In genomic region chr14:91048676-91049075, GRCh38 we compare ENCODE assay signal across 22 cellular contexts. TPM values are rescaled to one million over a fixed set of nuclear protein-coding genes. Genes with fewer than 3 reads are reported as not detected.
DNase-seq lines count a peak whose midpoint lies in the region; ATAC-seq and TF ChIP-seq lines count a peak whose summit lies in the region.
"Had no signal": no experiment of that assay in that cellular context is flagged by ENCODE, and none has a peak within 500 bp of the region (broad histone marks: within the 10 kb centered on the region; RNA-seq: fewer than 3 reads in every experiment).

No MANE protein-coding gene starts in this region.

- H3K4me1 ChIP-seq in Loucy (ENCODE audit: insufficient read depth, low read length, poor library complexity, severe bottlenecking): peaks cover 39% of the 10 kb centered on the region
- peaks cover 0 to 5% (median 0%) of the 10 kb centered on the region in 12 donors for H3K4me1 ChIP-seq in heart left ventricle
- H3K4me1 ChIP-seq: BE2C, SJSA1 had no signal

- DNase-seq in mesothelial cell of epicardium (ENCODE audit: low spot score in 2 of 2, unreplicated experiment in 2 of 2): no peak
- DNase-seq in stimulated activated naive B cell treated with anti-CD40 and anti-IgM and Interleukin-4, amounts not matched to agents 10 μg/mL and 1 μg/mL and 100 μg/mL, for 72 hours: no peak
- no peak for DNase-seq in heart left ventricle
- DNase-seq in activated CD8-positive, alpha-beta T cell treated with anti-CD3 and anti-CD28 coated beads, Interleukin-2, amount 10 ng/mL, durations not matched to agents 7 days and 5 days: no peak
- DNase-seq in stimulated activated CD4-positive, alpha-beta T cell treated with anti-CD3 and anti-CD28 coated beads, Interleukin-2, amount 100 ng/mL, for 24 hours: no peak
- DNase-seq: BE2C, HCEC 1CT, IMR-90, NCI-H1092, NCI-H1417 treated with DMSO at 0.1 percent for 48 hours, NCI-H1694 treated with DMSO at 0.1 percent for 48 hours, NCI-H2081, NCI-H524 treated with DMSO at 0.1 percent for 48 hours, NCI-H774, Right ventricle myocardium superior, RPMI8226, T-cell had no signal

- no peaks in the 10 kb centered on the region for H3K36me3 Mint-ChIP-seq in activated T-helper 17 cell treated with anti-CD3 and anti-CD28 coated beads, Interleukin-2, amount 50 U/mL, for 72 hours (ENCODE audit: low read depth)
- H3K36me3 Mint-ChIP-seq in mesothelial cell of epicardium: no peaks in the 10 kb centered on the region
- no peaks in the 10 kb centered on the region for H3K36me3 Mint-ChIP-seq in stimulated activated naive B cell treated with anti-CD40 and anti-IgM and Interleukin-4, amounts not matched to agents 10 μg/mL and 1 μg/mL and 100 μg/mL, for 72 hours
- peaks cover 28% of the 10 kb centered on the region for H3K36me3 Mint-ChIP-seq in activated CD8-positive, alpha-beta T cell treated with anti-CD3 and anti-CD28 coated beads, Interleukin-2, amount 10 ng/mL, durations not matched to agents 7 days and 5 days (ENCODE audit: low read depth)
- H3K36me3 Mint-ChIP-seq: CD14-positive monocyte had no signal

- H3F3A ChIP-seq in Loucy (ENCODE audit: low read depth): no peaks in the 10 kb centered on the region

- H3K79me2 ChIP-seq in Loucy (ENCODE audit: insufficient read depth, low read length): peaks cover 99% of the 10 kb centered on the region

- no peaks in the 10 kb centered on the region for H3K9me2 ChIP-seq in Loucy (replicated peaks; ENCODE audit: low read depth, low read length)

- H3K9ac ChIP-seq in Loucy (ENCODE audit: low read depth, low read length, poor library complexity, severe bottlenecking): no peak overlapping the region
- H3K9ac ChIP-seq: KMS-11 had no signal

- H3K4me2 ChIP-seq in Loucy (ENCODE audit: low read depth, low read length, poor library complexity, severe bottlenecking): peak overlapping the region; percentile 5
- H3K4me2 ChIP-seq: KMS-11 had no signal

- H3K36me3 ChIP-seq in Loucy (ENCODE audit: insufficient read depth, low read length) (no peaks in the 10 kb centered on the region), heart left ventricle (no peaks in the 10 kb centered on the region)
- H3K36me3 ChIP-seq: BE2C, SJSA1 had no signal

- H3K9me3 Mint-ChIP-seq in activated T-helper 17 cell treated with anti-CD3 and anti-CD28 coated beads, Interleukin-2, amount 50 U/mL, for 72 hours: no peaks in the 10 kb centered on the region
- peaks cover 3% of the 10 kb centered on the region for H3K9me3 Mint-ChIP-seq in mesothelial cell of epicardium
- H3K9me3 Mint-ChIP-seq in stimulated activated naive B cell treated with anti-CD40 and anti-IgM and Interleukin-4, amounts not matched to agents 10 μg/mL and 1 μg/mL and 100 μg/mL, for 72 hours: no peaks in the 10 kb centered on the region
- H3K9me3 Mint-ChIP-seq in activated CD8-positive, alpha-beta T cell treated with anti-CD3 and anti-CD28 coated beads, Interleukin-2, amount 10 ng/mL, durations not matched to agents 7 days and 5 days (ENCODE audit: insufficient read depth): no peaks in the 10 kb centered on the region
- H3K9me3 Mint-ChIP-seq: CD14-positive monocyte, T-cell had no signal

- H3K4me3 ChIP-seq in Loucy (ENCODE audit: low read length, poor library complexity, severe bottlenecking) (no peak overlapping the region), heart left ventricle (no peak overlapping the region)
- H3K4me3 ChIP-seq: SJSA1 had no signal

- peaks cover 61% of the 10 kb centered on the region for H4K20me1 ChIP-seq in Loucy (ENCODE audit: insufficient read depth, low read length, poor library complexity, severe bottlenecking)

- peaks cover 21% of the 10 kb centered on the region for H3K4me1 Mint-ChIP-seq in activated T-helper 17 cell treated with anti-CD3 and anti-CD28 coated beads, Interleukin-2, amount 50 U/mL, for 72 hours
- H3K4me1 Mint-ChIP-seq in mesothelial cell of epicardium: peaks cover 9% of the 10 kb centered on the region
- peaks cover 30 to 37% of the 10 kb centered on the region in 2 donors for H3K4me1 Mint-ChIP-seq in stimulated activated naive B cell treated with anti-CD40 and anti-IgM and Interleukin-4, amounts not matched to agents 10 μg/mL and 1 μg/mL and 100 μg/mL, for 72 hours
- H3K4me1 Mint-ChIP-seq in activated CD8-positive, alpha-beta T cell treated with anti-CD3 and anti-CD28 coated beads, Interleukin-2, amount 10 ng/mL, durations not matched to agents 7 days and 5 days (ENCODE audit: low read depth): peaks cover 59% of the 10 kb centered on the region

- intact Hi-C loops in heart left ventricle (cut with DNase I): loop anchor here in 2 of 10 donors (10.0 kb wide), 2 partner anchors 134 to 144 kb away; no protein-coding TSS in a partner anchor

- H3K9me3 ChIP-seq in Loucy (ENCODE audit: insufficient read depth, low read depth, low read length): no peaks in the 10 kb centered on the region
- H3K9me3 ChIP-seq in heart left ventricle: no peaks in the 10 kb centered on the region
- H3K9me3 ChIP-seq: BE2C, SJSA1 had no signal

- no peak for ATAC-seq in activated T-helper 17 cell treated with anti-CD3 and anti-CD28 coated beads, Interleukin-2, amount 50 U/mL, for 72 hours (replicated peaks)
- ATAC-seq in stimulated activated naive B cell treated with anti-CD40 and anti-IgM and Interleukin-4, amounts not matched to agents 10 μg/mL and 1 μg/mL and 100 μg/mL, for 72 hours (replicated peaks): no peak
- ATAC-seq in heart left ventricle: no peak
- no peak for ATAC-seq in activated CD8-positive, alpha-beta T cell treated with anti-CD3 and anti-CD28 coated beads, Interleukin-2, amount 10 ng/mL, durations not matched to agents 7 days and 5 days
- ATAC-seq: T-cell had no signal

- H3K27ac ChIP-seq in heart left ventricle: no peak overlapping the region
- H3K27ac ChIP-seq: KMS-11, SJSA1 had no signal

- POLR2A ChIA-PET in activated CD8-positive, alpha-beta T cell treated with anti-CD3 and anti-CD28 coated beads, Interleukin-2, amount 10 ng/mL, durations not matched to agents 7 days and 5 days (lab: Charles Lee): interaction anchor here (0.6 to 3.0 kb wide), 3 partner anchors 10 to 140 kb away, joined by 4 to 10 read pairs (median 6); partner anchors contain the start of gene RPS6KA5

- WGBS in heart left ventricle, 4 donors: 88 to 100% (median 98%) methylated on average over 1 of the region's 1 CpG

- peak overlapping the region; percentile 22 for H3K27ac Mint-ChIP-seq in activated T-helper 17 cell treated with anti-CD3 and anti-CD28 coated beads, Interleukin-2, amount 50 U/mL, for 72 hours
- peak overlapping the region; percentile 62 for H3K27ac Mint-ChIP-seq in mesothelial cell of epicardium
- H3K27ac Mint-ChIP-seq in stimulated activated naive B cell treated with anti-CD40 and anti-IgM and Interleukin-4, amounts not matched to agents 10 μg/mL and 1 μg/mL and 100 μg/mL, for 72 hours: peak overlapping the region; percentile 25
- no peak overlapping the region for H3K27ac Mint-ChIP-seq in activated CD8-positive, alpha-beta T cell treated with anti-CD3 and anti-CD28 coated beads, Interleukin-2, amount 10 ng/mL, durations not matched to agents 7 days and 5 days
- H3K27ac Mint-ChIP-seq: T-cell had no signal

- CTCF ChIA-PET in activated CD8-positive, alpha-beta T cell treated with anti-CD3 and anti-CD28 coated beads, Interleukin-2, amount 10 ng/mL, durations not matched to agents 7 days and 5 days (lab: Charles Lee): interaction anchor here (1.2 kb wide), 1 partner anchor 146 kb away, joined by 10 read pairs; no protein-coding TSS in a partner anchor

- H3K4me3 Mint-ChIP-seq in activated T-helper 17 cell treated with anti-CD3 and anti-CD28 coated beads, Interleukin-2, amount 50 U/mL, for 72 hours: no peak overlapping the region
- H3K4me3 Mint-ChIP-seq in mesothelial cell of epicardium: no peak overlapping the region
- H3K4me3 Mint-ChIP-seq in stimulated activated naive B cell treated with anti-CD40 and anti-IgM and Interleukin-4, amounts not matched to agents 10 μg/mL and 1 μg/mL and 100 μg/mL, for 72 hours: peak overlapping the region in 1 of 2 donors; percentile 11
- H3K4me3 Mint-ChIP-seq in activated CD8-positive, alpha-beta T cell treated with anti-CD3 and anti-CD28 coated beads, Interleukin-2, amount 10 ng/mL, durations not matched to agents 7 days and 5 days: no peak overlapping the region
- H3K4me3 Mint-ChIP-seq: CD14-positive monocyte, T-cell had no signal

- no peak for TF ChIP-seq POLR2A in heart left ventricle (IDR thresholded peaks at IDR 0.05)

- no peak overlapping the region for H2AFZ ChIP-seq in Loucy (ENCODE audit: low read length)

- no peaks in the 10 kb centered on the region for H3K27me3 Mint-ChIP-seq in activated T-helper 17 cell treated with anti-CD3 and anti-CD28 coated beads, Interleukin-2, amount 50 U/mL, for 72 hours
- H3K27me3 Mint-ChIP-seq in mesothelial cell of epicardium (ENCODE audit: low read depth): no peaks in the 10 kb centered on the region
- no peaks in the 10 kb centered on the region for H3K27me3 Mint-ChIP-seq in stimulated activated naive B cell treated with anti-CD40 and anti-IgM and Interleukin-4, amounts not matched to agents 10 μg/mL and 1 μg/mL and 100 μg/mL, for 72 hours
- H3K27me3 Mint-ChIP-seq in activated CD8-positive, alpha-beta T cell treated with anti-CD3 and anti-CD28 coated beads, Interleukin-2, amount 10 ng/mL, durations not matched to agents 7 days and 5 days (ENCODE audit: low read depth): no peaks in the 10 kb centered on the region
- H3K27me3 Mint-ChIP-seq: T-cell had no signal

- no peak for TF ChIP-seq CTCF in Loucy (conservative IDR thresholded peaks at IDR 0.05; ENCODE audit: low read length)
- TF ChIP-seq CTCF in mesothelial cell of epicardium (IDR thresholded peaks at IDR 0.05; ENCODE audit: unreplicated experiment): no peak
- no peak for TF ChIP-seq CTCF in heart left ventricle (IDR thresholded peaks at IDR 0.05)

- H3K27me3 ChIP-seq in Loucy (ENCODE audit: insufficient read depth, low read length, poor library complexity, severe bottlenecking): no peaks in the 10 kb centered on the region
- H3K27me3 ChIP-seq in heart left ventricle: no peaks in the 10 kb centered on the region
- H3K27me3 ChIP-seq: BE2C, SJSA1 had no signal

RNA-seq across cellular contexts. Expression of gene RPS6KA5, which starts 11.8 kb away (rescaled TPM):
- 10 to 100 TPM; 30.0 to 46.2 TPM for total RNA-seq in activated T-helper 17 cell treated with anti-CD3 and anti-CD28 coated beads, Interleukin-2, amount 50 U/mL, for 72 hours
- 11.0 to 12.8 TPM (median 11.8 TPM) in 3 replicates for total RNA-seq in mesothelial cell of epicardium
- total RNA-seq in heart left ventricle: 10 to 100 TPM in 3 of 9 donors, 1 to 10 TPM in 6; 6.5 to 13.3 (median 8.7) TPM
- polyA plus RNA-seq in heart left ventricle: 1 to 10 TPM in 1 of 2 donors, under 1 TPM in 1; 0.72 to 1.8 TPM
- total RNA-seq in activated CD8-positive, alpha-beta T cell treated with anti-CD3 and anti-CD28 coated beads, Interleukin-2, amount 10 ng/mL, durations not matched to agents 7 days and 5 days: 10 to 100 TPM; 50.8 to 53.1 TPM
